29 cellular contexts compared by ENCODE assay signal in genomic region chr20:36071848-36072247, GRCh38.
DNase-seq lines count a peak whose midpoint lies in the region; ATAC-seq, FAIRE-seq and TF ChIP-seq lines count a peak whose summit lies in the region.
"Had no signal": no experiment of that assay in that cellular context is flagged by ENCODE, and none has a peak within 500 bp of the region (broad histone marks: within the 10 kb centered on the region; RNA-seq: fewer than 3 reads in every experiment).

No MANE protein-coding gene starts in this region.

- intact Hi-C loops in PC-3 (cut with micrococcal nuclease) = no loop called here

- no peak overlapping the region for H3K4me3 Mint-ChIP-seq in GM23338
- no peak overlapping the region for H3K4me3 Mint-ChIP-seq in nephron progenitor cell
- no peak overlapping the region for H3K4me3 Mint-ChIP-seq in mesothelial cell of epicardium
- no peak overlapping the region for H3K4me3 Mint-ChIP-seq in HFFc6
- H3K4me3 Mint-ChIP-seq: CD14-positive monocyte; CD4-positive, alpha-beta memory T cell; CD4-positive, CD25-positive, alpha-beta regulatory T cell; CD8-positive, alpha-beta memory T cell had no signal

- H3K4me2 ChIP-seq in GM23338 (no peak overlapping the region), PC-3 (ENCODE audit: low read length) (no peak overlapping the region)
- H3K4me2 ChIP-seq: BLaER1 had no signal

- H3K4me3 ChIP-seq in GM23338 = no peak overlapping the region
- H3K4me3 ChIP-seq in HEK293 (ENCODE audit: low read depth, low read length) = no peak overlapping the region
- no peak overlapping the region for H3K4me3 ChIP-seq in PC-3 (ENCODE audit: low read length)
- H3K4me3 ChIP-seq in small intestine (ENCODE audit: low read depth in 1 of 2, low read length in 2 of 2) = no peak overlapping the region
- H3K4me3 ChIP-seq: BLaER1, GM12878 had no signal

- H3K9ac ChIP-seq in PC-3 (ENCODE audit: low read length) = no peak overlapping the region
- H3K9ac ChIP-seq: BLaER1 had no signal

- FAIRE-seq in small intestine (lab: Jason Lieb, UNC) = no peak
- FAIRE-seq: A204.1, GM12878, GM12892, GM18507 had no signal

- H3K79me2 ChIP-seq in GM23338 (replicated peaks; ENCODE audit: insufficient read depth) (no peaks in the 10 kb centered on the region), PC-3 (ENCODE audit: low read length) (no peaks in the 10 kb centered on the region)

- H3K4me1 Mint-ChIP-seq in GM23338 (peaks cover 10% of the 10 kb centered on the region), nephron progenitor cell (peaks cover 15% of the 10 kb centered on the region), mesothelial cell of epicardium (peaks cover 12% of the 10 kb centered on the region), HFFc6 (ENCODE audit: low read depth) (no peaks in the 10 kb centered on the region)
- H3K4me1 Mint-ChIP-seq: CD14-positive monocyte; CD4-positive, alpha-beta memory T cell; CD4-positive, CD25-positive, alpha-beta regulatory T cell; CD8-positive, alpha-beta memory T cell had no signal

- DNase-seq in GM23338 (ENCODE audit: low spot score) = no peak
- no peak for DNase-seq in PC-3
- no peak for DNase-seq in nephron progenitor cell
- no peak for DNase-seq in mesothelial cell of epicardium (ENCODE audit: low spot score in 2 of 2, unreplicated experiment in 2 of 2)
- no peak for DNase-seq in HFFc6
- DNase-seq in small intestine = no peak
- no peak for DNase-seq in kidney tubule cell (ENCODE audit: low spot score)
- DNase-seq: 8988T; ACHN; BE2C; C1 segment of cervical spinal cord; CD4-positive, alpha-beta memory T cell; CD4-positive, CD25-positive, alpha-beta regulatory T cell; CD8-positive, alpha-beta memory T cell; COR-L47; DMS 273 treated with DMSO at 0.1 percent for 48 hours; DMS153; DMS53; DMS79; DND-41; EL; GDM1 had no signal

- peaks cover 4% of the 10 kb centered on the region for H3K27me3 Mint-ChIP-seq in GM23338 (ENCODE audit: insufficient read depth, low read depth, poor library complexity)
- H3K27me3 Mint-ChIP-seq in nephron progenitor cell (ENCODE audit: low read depth, poor library complexity) = peaks cover 54% of the 10 kb centered on the region
- H3K27me3 Mint-ChIP-seq in mesothelial cell of epicardium (ENCODE audit: low read depth) = no peaks in the 10 kb centered on the region
- H3K27me3 Mint-ChIP-seq in HFFc6 (ENCODE audit: insufficient read depth) = peaks cover 19% of the 10 kb centered on the region

- H3K36me3 ChIP-seq in GM23338 (ENCODE audit: insufficient read depth) (no peaks in the 10 kb centered on the region), HEK293 (ENCODE audit: control insufficient read depth in 2 of 2, insufficient read depth in 1 of 2, low read length in 2 of 2) (no peaks in the 10 kb centered on the region), PC-3 (ENCODE audit: low read depth, low read length) (no peaks in the 10 kb centered on the region), small intestine (ENCODE audit: control insufficient read depth in 2 of 2, insufficient read depth in 2 of 2, low read length in 2 of 2) (no peaks in the 10 kb centered on the region)
- H3K36me3 ChIP-seq: BE2C, BLaER1 had no signal

- H3K9me3 ChIP-seq in HEK293 (ENCODE audit: control insufficient read depth, insufficient read depth, low read depth, low read length) (no peaks in the 10 kb centered on the region), PC-3 (ENCODE audit: low read length) (no peaks in the 10 kb centered on the region), small intestine (ENCODE audit: control insufficient read depth, low read depth) (no peaks in the 10 kb centered on the region)
- H3K9me3 ChIP-seq: BE2C, BLaER1 had no signal

- WGBS in small intestine, 3 donors = 75 to 84% (median 81%) methylated on average over 2 of the region's 2 CpGs

- no peaks in the 10 kb centered on the region for H3K36me3 Mint-ChIP-seq in GM23338 (ENCODE audit: low read depth)
- no peaks in the 10 kb centered on the region for H3K36me3 Mint-ChIP-seq in nephron progenitor cell (ENCODE audit: low read depth)
- H3K36me3 Mint-ChIP-seq in mesothelial cell of epicardium = no peaks in the 10 kb centered on the region
- no peaks in the 10 kb centered on the region for H3K36me3 Mint-ChIP-seq in HFFc6 (ENCODE audit: low read depth)
- H3K36me3 Mint-ChIP-seq: CD14-positive monocyte; CD4-positive, alpha-beta memory T cell; CD4-positive, CD25-positive, alpha-beta regulatory T cell; CD8-positive, alpha-beta memory T cell had no signal

- BruUV-seq in PC-3 (replicated peaks; lab: Mats Ljungman, UMichigan) = no TSS peak

- H3K27me3 ChIP-seq in GM23338 (ENCODE audit: insufficient read depth) = no peaks in the 10 kb centered on the region
- no peaks in the 10 kb centered on the region for H3K27me3 ChIP-seq in PC-3 (ENCODE audit: low read length)
- H3K27me3 ChIP-seq in small intestine (ENCODE audit: control insufficient read depth in 2 of 2, insufficient read depth in 2 of 2, low read length in 2 of 2) = no peaks in the 10 kb centered on the region
- H3K27me3 ChIP-seq: BE2C, BLaER1 had no signal

- H3K27ac Mint-ChIP-seq in GM23338 = no peak overlapping the region
- H3K27ac Mint-ChIP-seq in nephron progenitor cell = peak overlapping the region; percentile 68
- no peak overlapping the region for H3K27ac Mint-ChIP-seq in mesothelial cell of epicardium
- H3K27ac Mint-ChIP-seq in HFFc6 = no peak overlapping the region
- H3K27ac Mint-ChIP-seq: CD14-positive monocyte; CD4-positive, alpha-beta memory T cell had no signal

- H3K4me1 ChIP-seq in GM23338 (ENCODE audit: insufficient read depth) (peaks cover 5% of the 10 kb centered on the region; the same call in 1 of the 2 replicates), HEK293 (ENCODE audit: control insufficient read depth, insufficient read depth, low read length) (no peaks in the 10 kb centered on the region), PC-3 (ENCODE audit: insufficient read depth, low read length) (no peaks in the 10 kb centered on the region), small intestine (ENCODE audit: control insufficient read depth in 2 of 2, insufficient read depth in 1 of 2, low read depth in 1 of 2, low read length in 1 of 2) (no peaks in the 10 kb centered on the region)
- H3K4me1 ChIP-seq: BE2C, BLaER1 had no signal

- POLR2A ChIA-PET in HEK293 (lab: Yijun Ruan, JAX) = no interaction called here
- POLR2A ChIA-PET in PC-3 (lab: Charles Lee; ENCODE audit: unreplicated experiment) = interaction anchor here (0.6 kb wide), 1 partner anchor 14 kb away, joined by 3 read pairs; no protein-coding TSS in a partner anchor

- CTCF ChIA-PET in HEK293 (lab: Yijun Ruan, JAX) = interaction anchor here (0.6 to 1.2 kb wide), 4 partner anchors 13 to 1129 kb away, joined by 3 to 5 read pairs (median 4); no protein-coding TSS in a partner anchor
- CTCF ChIA-PET in PC-3 (lab: Charles Lee) = no interaction called here

- H3K9me3 Mint-ChIP-seq in GM23338 = no peaks in the 10 kb centered on the region
- no peaks in the 10 kb centered on the region for H3K9me3 Mint-ChIP-seq in nephron progenitor cell
- no peaks in the 10 kb centered on the region for H3K9me3 Mint-ChIP-seq in mesothelial cell of epicardium
- H3K9me3 Mint-ChIP-seq in HFFc6 = no peaks in the 10 kb centered on the region
- H3K9me3 Mint-ChIP-seq: CD14-positive monocyte; CD8-positive, alpha-beta memory T cell had no signal

- H3K9me2 ChIP-seq in GM23338 (ENCODE audit: insufficient read depth) (no peaks in the 10 kb centered on the region), PC-3 (replicated peaks; ENCODE audit: low read length) (no peaks in the 10 kb centered on the region)

- H3F3A ChIP-seq in GM23338 (replicated peaks; ENCODE audit: low read depth) (no peaks in the 10 kb centered on the region), PC-3 (ENCODE audit: low read length, unreplicated experiment) (no peaks in the 10 kb centered on the region)

- ATAC-seq in GM23338 = no peak
- no peak for ATAC-seq in PC-3
- ATAC-seq: GM12878 had no signal

- H2AFZ ChIP-seq in GM23338 (0 out of 2 replicates have a peak overlapping the region, but pooled peaks have one; percentile 74), PC-3 (ENCODE audit: low read length) (peak overlapping the region; percentile 24; the same call in 1 of the 2 replicates)

- no peak for TF ChIP-seq CTCF in GM23338 (conservative IDR thresholded peaks at IDR 0.05; ENCODE audit: low read depth in 2 of 2)
- no peak for TF ChIP-seq CTCF in HEK293 (tag by site-specific recombination; IDR thresholded peaks at IDR 0.05)
- no peak for TF ChIP-seq CTCF in PC-3 (conservative IDR thresholded peaks at IDR 0.05; ENCODE audit: low read depth, low read length)
- TF ChIP-seq CTCF in nephron progenitor cell (IDR thresholded peaks at IDR 0.05) = no peak
- TF ChIP-seq CTCF in mesothelial cell of epicardium (IDR thresholded peaks at IDR 0.05; ENCODE audit: unreplicated experiment) = no peak
- TF ChIP-seq CTCF in HFFc6 (IDR thresholded peaks at IDR 0.05) = no peak

- H4K20me1 ChIP-seq in GM23338 (replicated peaks; ENCODE audit: insufficient read depth) = no peaks in the 10 kb centered on the region
- no peaks in the 10 kb centered on the region for H4K20me1 ChIP-seq in PC-3 (ENCODE audit: low read length)
- H4K20me1 ChIP-seq: BLaER1 had no signal

- H3K27ac ChIP-seq in GM23338 (ENCODE audit: low read depth) (no peak overlapping the region), HEK293 (ENCODE audit: extremely low read depth, low read depth, low read length) (no peak overlapping the region), PC-3 (ENCODE audit: low read length) (no peak overlapping the region), small intestine (ENCODE audit: low read depth in 1 of 2, low read length in 1 of 2) (no peak overlapping the region)
- H3K27ac ChIP-seq: BLaER1 had no signal

TF ChIP-seq in GM23338, 12 proteins besides CTCF, POLR2A, EP300 and RAD21 (continues in another document):
- TF ChIP-seq CREB1 (CRISPR knock-in tag; IDR thresholded peaks at IDR 0.05; ENCODE audit: low read depth) (no peak), EZH2 (IDR thresholded peaks at IDR 0.05; ENCODE audit: low read depth, unreplicated experiment) (no peak), JUNB (IDR thresholded peaks at IDR 0.05; ENCODE audit: unreplicated experiment) (no peak), ZNF331 (CRISPR knock-in tag; IDR thresholded peaks at IDR 0.05; ENCODE audit: low read depth) (no peak), ZNF114 (CRISPR knock-in tag; IDR thresholded peaks at IDR 0.05) (no peak)

TF ChIP-seq in HEK293, 187 proteins besides CTCF, POLR2A, EP300 and RAD21:
- TF ChIP-seq ZBTB48 (tag by site-specific recombination; IDR thresholded peaks at IDR 0.05) (0 out of 2 replicates have a peak, but pooled peaks have one; percentile 15), PRDM1 (tag by site-specific recombination; IDR thresholded peaks at IDR 0.05) (peak; percentile 95), ZNF366 (tag by site-specific recombination; conservative IDR thresholded peaks at IDR 0.05) (peak; percentile 43; the same call in 1 of the 2 replicates), ZEB2 (tag by site-specific recombination; IDR thresholded peaks at IDR 0.05) (no peak)
